11 cellular contexts compared by ENCODE assay signal in genomic region chr15:45048784-45049631, GRCh38. TPM values are rescaled to one million over a fixed set of nuclear protein-coding genes. Genes with fewer than 3 reads are reported as not detected.
DNase-seq lines count a peak whose midpoint lies in the region; ATAC-seq and TF ChIP-seq lines count a peak whose summit lies in the region.
"Had no signal": no experiment of that assay in that cellular context is flagged by ENCODE, and none has a peak within 500 bp of the region (broad histone marks: within the 10 kb centered on the region; RNA-seq: fewer than 3 reads in every experiment).

No MANE protein-coding gene starts in this region.

- no peaks in the 10 kb centered on the region for H3K4me1 ChIP-seq in mesenchymal stem cell (ENCODE audit: control insufficient read depth, insufficient read depth, low read depth, low read length)
- H3K4me1 ChIP-seq: body of pancreas had no signal

- H3K9ac ChIP-seq in mesenchymal stem cell (ENCODE audit: low read length): no peak overlapping the region

- ATAC-seq in GM19372 (IDR thresholded peaks at IDR 0.05; ENCODE audit: low read depth, unreplicated experiment): peak; percentile 68
- peak; percentile 97 for ATAC-seq in stimulated activated memory B cell treated with anti-CD40 and anti-IgM and Interleukin-4, amounts not matched to agents 10 μg/mL and 1 μg/mL and 100 μg/mL, for 72 hours
- ATAC-seq: activated CD4-positive, alpha-beta T cell treated with anti-CD3 and anti-CD28 coated beads for 36 hours; body of pancreas had no signal

- no peak overlapping the region for H2BK15ac ChIP-seq in mesenchymal stem cell (ENCODE audit: low read depth, poor library complexity, severe bottlenecking)

- TF ChIP-seq CTCF in fibroblast of pulmonary artery (IDR thresholded peaks at IDR 0.05; ENCODE audit: low read length, missing control alignments) (no peak), osteocyte (IDR thresholded peaks at IDR 0.05) (no peak)

- no peak overlapping the region for H4K91ac ChIP-seq in mesenchymal stem cell (ENCODE audit: low read length)

- H3K4me3 ChIP-seq in fibroblast of pulmonary artery (replicated peaks; ENCODE audit: low read depth, low read length) (no peak overlapping the region), mesenchymal stem cell (ENCODE audit: insufficient read depth in 1 of 2, low read depth in 1 of 2, low read length in 2 of 2) (no peak overlapping the region)
- H3K4me3 ChIP-seq: body of pancreas had no signal

- no peaks in the 10 kb centered on the region for H3K27me3 Mint-ChIP-seq in stimulated activated memory B cell treated with anti-CD40 and anti-IgM and Interleukin-4, amounts not matched to agents 10 μg/mL and 1 μg/mL and 100 μg/mL, for 72 hours
- H3K27me3 Mint-ChIP-seq in osteocyte (ENCODE audit: unreplicated experiment): no peaks in the 10 kb centered on the region
- H3K27me3 Mint-ChIP-seq: activated CD4-positive, alpha-beta T cell treated with anti-CD3 and anti-CD28 coated beads for 36 hours had no signal

- H3K9me3 Mint-ChIP-seq in stimulated activated memory B cell treated with anti-CD40 and anti-IgM and Interleukin-4, amounts not matched to agents 10 μg/mL and 1 μg/mL and 100 μg/mL, for 72 hours: peaks cover 2% of the 10 kb centered on the region
- peaks cover 3% of the 10 kb centered on the region for H3K9me3 Mint-ChIP-seq in osteocyte (ENCODE audit: unreplicated experiment)

- no peak overlapping the region for H2AK5ac ChIP-seq in mesenchymal stem cell (ENCODE audit: low read length, severe bottlenecking)

- peaks cover 0 to 31% of the 10 kb centered on the region in 2 experiments for H3K36me3 ChIP-seq in mesenchymal stem cell (ENCODE audit: control insufficient read depth in 1 of 2, insufficient read depth in 2 of 2, low read depth in 1 of 2, low read length in 2 of 2)

- H2BK12ac ChIP-seq in mesenchymal stem cell (ENCODE audit: low read length in 2 of 2): no peak overlapping the region

- H3K27ac ChIP-seq in mesenchymal stem cell (ENCODE audit: low read length, poor library complexity, severe bottlenecking): no peak overlapping the region

- 82% methylated on average over 7 of the region's 7 CpGs for WGBS in mesenchymal stem cell

- no peaks in the 10 kb centered on the region for H3K27me3 ChIP-seq in mesenchymal stem cell (ENCODE audit: control insufficient read depth in 1 of 2, insufficient read depth in 1 of 2, low read length in 2 of 2)
- H3K27me3 ChIP-seq: body of pancreas had no signal

- H4K8ac ChIP-seq in mesenchymal stem cell (ENCODE audit: low read length): no peak overlapping the region

- DNase-seq in NAMALWA (ENCODE audit: low spot score): peak; percentile 51
- DNase-seq in fibroblast of pulmonary artery (ENCODE audit: low read depth): peak; percentile 90
- DNase-seq in osteocyte (ENCODE audit: extremely low spot score, unreplicated experiment): no peak
- DNase-seq in GM03348 (ENCODE audit: low spot score): no peak
- no peak for DNase-seq in NCI-H1417 (lab: John Stamatoyannopoulos, UW)
- DNase-seq in mesenchymal stem cell: no peak
- DNase-seq: activated CD4-positive, alpha-beta T cell treated with anti-CD3 and anti-CD28 coated beads for 36 hours; NCI-H526 had no signal

- H3K79me1 ChIP-seq in mesenchymal stem cell (replicated peaks; ENCODE audit: low read length, poor library complexity, severe bottlenecking): peaks cover 5% of the 10 kb centered on the region

- no peak overlapping the region for H3K18ac ChIP-seq in mesenchymal stem cell (ENCODE audit: low read depth in 1 of 2, low read length in 2 of 2)

- H2AFZ ChIP-seq in mesenchymal stem cell (ENCODE audit: low read depth, low read length): no peak overlapping the region

- no peak overlapping the region for H3K14ac ChIP-seq in mesenchymal stem cell (ENCODE audit: low read length in 2 of 2)

- H3K27ac Mint-ChIP-seq in stimulated activated memory B cell treated with anti-CD40 and anti-IgM and Interleukin-4, amounts not matched to agents 10 μg/mL and 1 μg/mL and 100 μg/mL, for 72 hours: peak overlapping the region; percentile 99
- H3K27ac Mint-ChIP-seq in osteocyte (ENCODE audit: unreplicated experiment): no peak overlapping the region
- H3K27ac Mint-ChIP-seq: activated CD4-positive, alpha-beta T cell treated with anti-CD3 and anti-CD28 coated beads for 36 hours had no signal

- H2BK5ac ChIP-seq in mesenchymal stem cell (ENCODE audit: low read depth, low read length, poor library complexity, severe bottlenecking): no peak overlapping the region

- no peak overlapping the region for H2BK120ac ChIP-seq in mesenchymal stem cell (ENCODE audit: low read depth, low read length)

- H3K4me3 Mint-ChIP-seq in stimulated activated memory B cell treated with anti-CD40 and anti-IgM and Interleukin-4, amounts not matched to agents 10 μg/mL and 1 μg/mL and 100 μg/mL, for 72 hours: peak overlapping the region; percentile 69
- H3K4me3 Mint-ChIP-seq in osteocyte (ENCODE audit: unreplicated experiment): no peak overlapping the region
- H3K4me3 Mint-ChIP-seq: activated CD4-positive, alpha-beta T cell treated with anti-CD3 and anti-CD28 coated beads for 36 hours had no signal

- H3K36me3 Mint-ChIP-seq in stimulated activated memory B cell treated with anti-CD40 and anti-IgM and Interleukin-4, amounts not matched to agents 10 μg/mL and 1 μg/mL and 100 μg/mL, for 72 hours: peaks cover 28% of the 10 kb centered on the region
- H3K36me3 Mint-ChIP-seq in osteocyte (ENCODE audit: unreplicated experiment): peaks cover 3% of the 10 kb centered on the region

- H3K4me1 Mint-ChIP-seq in stimulated activated memory B cell treated with anti-CD40 and anti-IgM and Interleukin-4, amounts not matched to agents 10 μg/mL and 1 μg/mL and 100 μg/mL, for 72 hours: peaks cover 23% of the 10 kb centered on the region
- H3K4me1 Mint-ChIP-seq in osteocyte (ENCODE audit: unreplicated experiment): no peaks in the 10 kb centered on the region
- H3K4me1 Mint-ChIP-seq: activated CD4-positive, alpha-beta T cell treated with anti-CD3 and anti-CD28 coated beads for 36 hours had no signal

- no peak overlapping the region for H3K23ac ChIP-seq in mesenchymal stem cell (ENCODE audit: low read length in 2 of 2)

- no peak overlapping the region for H3K4me2 ChIP-seq in mesenchymal stem cell (ENCODE audit: low read length, poor library complexity, severe bottlenecking)

- no peak overlapping the region for H3K4ac ChIP-seq in mesenchymal stem cell (ENCODE audit: low read depth in 1 of 2, low read length in 2 of 2)

- H3K9me3 ChIP-seq in mesenchymal stem cell (ENCODE audit: control insufficient read depth, low read length): peaks cover 7% of the 10 kb centered on the region
- H3K9me3 ChIP-seq: body of pancreas had no signal

RNA-seq across cellular contexts. Expression of gene SORD, which starts 26.0 kb away (rescaled TPM):
- total RNA-seq in osteocyte: 9.6 and 9.8 TPM in 2 replicates
- polyA plus RNA-seq in mesenchymal stem cell (2013, experiment 1 of 2): 8.9 TPM
- 9.2 TPM for polyA plus RNA-seq in mesenchymal stem cell (2013, experiment 2 of 2)

Comparison
In these comparisons a context has a peak if more than half of its experiments do, and no peak if none do; other contexts are left out.
1. DNase-seq: peak in NAMALWA (single experiment) and fibroblast of pulmonary artery (single experiment); none in osteocyte (single experiment), GM03348 (single experiment), NCI-H1417 (0 of 3) and mesenchymal stem cell (single experiment).